10 cellular contexts compared by ENCODE assay signal in the genomic region with DNA sequence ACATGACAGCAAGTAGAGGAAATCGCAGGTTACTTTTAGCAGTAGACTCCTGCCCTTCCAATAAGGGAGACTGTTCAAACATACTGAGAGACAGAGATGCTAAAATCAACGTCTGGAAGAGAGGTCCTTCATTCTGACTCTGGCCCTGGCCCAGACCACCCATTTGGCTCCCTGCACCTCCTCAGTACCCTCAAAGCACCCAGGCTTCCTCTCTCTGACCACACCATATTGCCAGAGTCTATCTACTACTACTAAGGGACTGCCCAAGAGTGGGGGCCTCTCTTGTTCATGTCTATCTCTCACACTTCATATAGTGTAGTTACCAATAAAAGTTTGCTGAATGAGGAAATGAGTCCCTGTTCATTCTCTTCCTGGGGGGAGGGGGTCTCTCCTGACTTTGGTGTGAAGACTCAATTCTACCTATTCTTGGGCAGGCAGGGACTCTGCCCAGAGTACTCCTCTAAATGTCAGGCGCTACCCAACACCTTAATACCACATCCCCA. TPM values are rescaled to one million over a fixed set of nuclear protein-coding genes. Genes with fewer than 3 reads are reported as not detected.
DNase-seq lines count a peak whose midpoint lies in the region; ATAC-seq and TF ChIP-seq lines count a peak whose summit lies in the region.
"Had no signal": no experiment of that assay in that cellular context is flagged by ENCODE, and none has a peak within 500 bp of the region (broad histone marks: within the 10 kb centered on the region; RNA-seq: fewer than 3 reads in every experiment).

No MANE protein-coding gene starts in this region.

- no peaks in the 10 kb centered on the region for H3K27me3 Mint-ChIP-seq in activated CD4-positive, alpha-beta T cell treated with anti-CD3 and anti-CD28 coated beads, Interleukin-2, amount 10 ng/mL, durations not matched to agents 24 days and 14 days

- intact Hi-C loops in activated CD4-positive, alpha-beta T cell treated with anti-CD3 and anti-CD28 coated beads, Interleukin-2, amount 10 ng/mL, durations not matched to agents 24 days and 14 days (cut with micrococcal nuclease): loop anchor here (1.0 to 2.0 kb wide), 2 partner anchors 9 to 28 kb away; partner anchors contain the start of gene B4GALT1
- intact Hi-C loops in left colon (cut with DNase I, micrococcal nuclease) (no loop called here), thyroid gland (cut with DNase I) (no loop called here)

- peaks cover 51% of the 10 kb centered on the region for H3K4me1 ChIP-seq in SJCRH30
- H3K4me1 ChIP-seq in thyroid gland: peaks cover 73 to 100% of the 10 kb centered on the region in 2 donors

- H3K36me3 ChIP-seq in SJCRH30 (no peaks in the 10 kb centered on the region), thyroid gland (no peaks in the 10 kb centered on the region)
- H3K36me3 ChIP-seq: MG63 had no signal

- no peak for TF ChIP-seq CTCF in thyroid gland (IDR thresholded peaks at IDR 0.05)

- no peak overlapping the region for H3K4me3 ChIP-seq in SJCRH30
- H3K4me3 ChIP-seq in thyroid gland (replicated peaks in 1 of 3): no peak overlapping the region
- H3K4me3 ChIP-seq: MG63 had no signal

- H3K27ac Mint-ChIP-seq in activated CD4-positive, alpha-beta T cell treated with anti-CD3 and anti-CD28 coated beads, Interleukin-2, amount 10 ng/mL, durations not matched to agents 24 days and 14 days: peak overlapping the region; percentile 96

- peak overlapping the region; percentile 18; the same call in 1 of the 2 replicates for H3K27ac ChIP-seq in SJCRH30
- H3K27ac ChIP-seq in thyroid gland: peak overlapping the region; percentile 98 to 99 (median 99)

- no peaks in the 10 kb centered on the region for H3K9me3 Mint-ChIP-seq in activated CD4-positive, alpha-beta T cell treated with anti-CD3 and anti-CD28 coated beads, Interleukin-2, amount 10 ng/mL, durations not matched to agents 24 days and 14 days

- H3K27me3 ChIP-seq in SJCRH30 (no peaks in the 10 kb centered on the region), thyroid gland (no peaks in the 10 kb centered on the region)
- H3K27me3 ChIP-seq: MG63 had no signal

- no peak for TF ChIP-seq POLR2A in thyroid gland (IDR thresholded peaks at IDR 0.05)

- H3K9me3 ChIP-seq in SJCRH30 (replicated peaks) (no peaks in the 10 kb centered on the region), thyroid gland (no peaks in the 10 kb centered on the region)
- H3K9me3 ChIP-seq: MG63 had no signal

- peaks cover 84% of the 10 kb centered on the region for H3K4me1 Mint-ChIP-seq in activated CD4-positive, alpha-beta T cell treated with anti-CD3 and anti-CD28 coated beads, Interleukin-2, amount 10 ng/mL, durations not matched to agents 24 days and 14 days

- peak; percentile 2 for ATAC-seq in left colon

- DNase-seq in activated CD4-positive, alpha-beta T cell treated with anti-CD3 and anti-CD28 coated beads, Interleukin-2, amount 10 ng/mL, durations not matched to agents 24 days and 14 days: no peak
- DNase-seq in activated CD4-positive, alpha-beta T cell treated with anti-CD3 and anti-CD28 coated beads for 1 hour: no peak
- no peak for DNase-seq in SJCRH30
- DNase-seq in left colon: no peak
- DNase-seq in thyroid gland: no peak
- DNase-seq in NCI-H510A treated with DMSO at 0.1 percent for 48 hours (lab: John Stamatoyannopoulos, UW): no peak
- no peak for DNase-seq in KG1 (lab: John Stamatoyannopoulos, UW)
- DNase-seq in DMS114 treated with DMSO at 0.1 percent for 48 hours (lab: John Stamatoyannopoulos, UW; ENCODE audit: unreplicated experiment): no peak
- DNase-seq: C1 segment of cervical spinal cord had no signal

- H3K36me3 Mint-ChIP-seq in activated CD4-positive, alpha-beta T cell treated with anti-CD3 and anti-CD28 coated beads, Interleukin-2, amount 10 ng/mL, durations not matched to agents 24 days and 14 days (ENCODE audit: low read depth): peaks cover 15% of the 10 kb centered on the region

- WGBS in thyroid gland, 2 donors: 33 to 38% methylated on average over 3 of the region's 3 CpGs

- H3K4me3 Mint-ChIP-seq in activated CD4-positive, alpha-beta T cell treated with anti-CD3 and anti-CD28 coated beads, Interleukin-2, amount 10 ng/mL, durations not matched to agents 24 days and 14 days: peak overlapping the region; percentile 77

RNA-seq across cellular contexts. Expression of gene B4GALT1, which starts 8.5 kb away (rescaled TPM):
- total RNA-seq in activated CD4-positive, alpha-beta T cell treated with anti-CD3 and anti-CD28 coated beads, Interleukin-2, amount 10 ng/mL, durations not matched to agents 24 days and 14 days: 53.8 and 55.7 TPM in 2 replicates
- total RNA-seq in SJCRH30 (2014; rRNA removed; shearing (Covaris generic)): 14.0 and 15.7 TPM in 2 replicates
- 100 to 1,000 TPM; 106 to 115 TPM for total RNA-seq in left colon
- 100 to 1,000 TPM in 3 of 4 donors, 10 to 100 TPM in 1; 88.3 to 119 (median 103) TPM for total RNA-seq in thyroid gland
